In genomic region chr7:88344956-88345832, GRCh38 we compare ENCODE assay signal across 9 cellular contexts. TPM values are rescaled to one million over a fixed set of nuclear protein-coding genes. Genes with fewer than 3 reads are reported as not detected.
DNase-seq lines count a peak whose midpoint lies in the region; ATAC-seq, FAIRE-seq and TF ChIP-seq lines count a peak whose summit lies in the region.
"Had no signal": no experiment of that assay in that cellular context is flagged by ENCODE, and none has a peak within 500 bp of the region (broad histone marks: within the 10 kb centered on the region; RNA-seq: fewer than 3 reads in every experiment).

No MANE protein-coding gene starts in this region.

- H3K4me1 ChIP-seq in GM12878 (ENCODE audit: control insufficient read depth, insufficient read depth, low read length) = no peaks in the 10 kb centered on the region
- no peaks in the 10 kb centered on the region for H3K4me1 ChIP-seq in transverse colon

- CTCF ChIA-PET in GM12878 (lab: Yijun Ruan, JAX) = interaction anchor here (0.7 to 5.0 kb wide), 13 partner anchors 9 to 490 kb away, joined by 3 to 48 read pairs (median 4); no protein-coding TSS in a partner anchor

- H4K20me1 ChIP-seq in GM12878 (ENCODE audit: control insufficient read depth, insufficient read depth) = no peaks in the 10 kb centered on the region

- TF ChIP-seq EP300 in GM12878 (IDR thresholded peaks at IDR 0.05; ENCODE audit: borderline replicate concordance in 1 of 2, control insufficient read depth in 1 of 2, low read depth in 2 of 2, low read length in 2 of 2) = no peak
- no peak for TF ChIP-seq EP300 in transverse colon (IDR thresholded peaks at IDR 0.05; ENCODE audit: low read depth)

- in situ Hi-C loops in GM12878 (cut with MboI) = no loop called here
- in situ Hi-C loops in transverse colon (cut with MboI; ENCODE audit: low pct_ligation_motif_present in 1 of 4, low pct_unique_long_range_greater_than_20kb in 1 of 4, low sequenced_read_pairs in 3 of 4) = no loop called here

- H3K27ac ChIP-seq in GM12878 (ENCODE audit: control insufficient read depth, insufficient read depth) = no peak overlapping the region
- H3K27ac ChIP-seq in transverse colon = no peak overlapping the region

- H3K27me3 ChIP-seq in GM12878 (replicated peaks in 1 of 2; ENCODE audit: control insufficient read depth in 2 of 2, insufficient read depth in 2 of 2, low read length in 1 of 2) (no peaks in the 10 kb centered on the region), transverse colon (no peaks in the 10 kb centered on the region)

- H3K9ac ChIP-seq in GM12878 (ENCODE audit: control insufficient read depth, insufficient read depth, low read length) = no peak overlapping the region

- H3K9me3 ChIP-seq in GM12878 (replicated peaks; ENCODE audit: control insufficient read depth, insufficient read depth, low read length) (no peaks in the 10 kb centered on the region), transverse colon (no peaks in the 10 kb centered on the region)

- H3K4me3 ChIP-seq in AG10803 (ENCODE audit: low read length) (no peak overlapping the region), GM12878 (no peak overlapping the region), transverse colon (no peak overlapping the region)

- intact Hi-C loops in GM12878 (cut with micrococcal nuclease; ENCODE audit: unreplicated experiment) (no loop called here), transverse colon (cut with DNase I; ENCODE audit: low total_unique reads) (no loop called here)

- TF ChIP-seq RAD21 in GM12878 (IDR thresholded peaks at IDR 0.05; ENCODE audit: insufficient read depth, low read depth, low read length) = peak; percentile 67

- FAIRE-seq in GM19239 (lab: Jason Lieb, UNC) (peak; percentile 57), GM12878 (lab: Jason Lieb, UNC) (no peak)
- FAIRE-seq: colon had no signal

- POLR2A ChIA-PET in GM12878 (lab: Charles Lee) = no interaction called here

- peak; percentile 64 for ATAC-seq in GM12878
- ATAC-seq in GM19023 (IDR thresholded peaks at IDR 0.05; ENCODE audit: unreplicated experiment) = no peak

- 35% methylated on average over 15 of the region's 15 CpGs for WGBS in GM12878 (ENCODE audit: insufficient coverage, insufficient replicate concordance, low lambda C conversion rate, missing lambda C conversion rate)
- 28 to 47% methylated on average over 7 to 15 of the region's 15 CpGs for WGBS in transverse colon (ENCODE audit: low coverage in 1 of 2), 2 donors

- no peak for TF ChIP-seq POLR2A in GM12878 (IDR thresholded peaks at IDR 0.05; ENCODE audit: low read depth, low read length)
- TF ChIP-seq POLR2A in transverse colon (IDR thresholded peaks at IDR 0.05) = no peak

- SMC1A ChIA-PET in GM12878 (lab: Charles Lee; ENCODE audit: uncharacterized antibody, unreplicated experiment) = interaction anchor here (0.8 to 2.8 kb wide), 19 partner anchors 12 to 490 kb away, joined by 3 to 23 read pairs (median 4); no protein-coding TSS in a partner anchor

- BruUV-seq in GM12878 (replicated peaks; lab: Mats Ljungman, UMichigan) = no TSS peak

- DNase-seq in AG10803 (ENCODE audit: low read depth) (peak; percentile 1), GM19239 (ENCODE audit: insufficient read length, low spot score) (no peak), NCI-H1105 (lab: John Stamatoyannopoulos, UW) (peak; percentile 36), GM12878 (ENCODE audit: low read depth, low spot score) (no peak), kidney glomerular epithelial cell (lab: John Stamatoyannopoulos, UW) (peak; percentile 31), transverse colon (peak; percentile 25), dedifferentiated amniotic fluid mesenchymal stem cell (ENCODE audit: extremely low spot score) (no peak)

- H3K36me3 ChIP-seq in GM12878 (ENCODE audit: control insufficient read depth in 2 of 2, insufficient read depth in 2 of 2, low read length in 1 of 2) (no peaks in the 10 kb centered on the region), transverse colon (no peaks in the 10 kb centered on the region)

- H2AFZ ChIP-seq in GM12878 (ENCODE audit: control insufficient read depth, low read depth, low read length) = no peak overlapping the region

- RAD21 ChIA-PET in GM12878 (lab: Charles Lee; ENCODE audit: unreplicated experiment) = interaction anchor here (1.2 to 4.0 kb wide), 5 partner anchors 12 to 489 kb away, joined by 3 to 29 read pairs (median 8); no protein-coding TSS in a partner anchor

- H3K79me2 ChIP-seq in GM12878 (ENCODE audit: control insufficient read depth, insufficient read depth, low read length) = no peaks in the 10 kb centered on the region

- TF ChIP-seq CTCF in AG10803 (conservative IDR thresholded peaks at IDR 0.05; ENCODE audit: low read length) (peak; percentile 39), GM12878 (IDR thresholded peaks at IDR 0.05 in 2 of 3, conservative IDR thresholded peaks at IDR 0.05 in 1 of 3; ENCODE audit: control insufficient read depth in 2 of 3, extremely low read depth in 1 of 3, insufficient read depth in 1 of 3, low read depth in 3 of 3, low read length in 3 of 3) (peak; percentile 27 to 55 (median 32); a peak in 5 of 6 replicates), transverse colon (IDR thresholded peaks at IDR 0.05) (peak; percentile 22 to 45 (median 33))

- no peak overlapping the region for H3K4me2 ChIP-seq in GM12878 (ENCODE audit: control insufficient read depth, insufficient read depth)

TF ChIP-seq in GM12878, 131 proteins besides CTCF, POLR2A, EP300 and RAD21 (continues in another document):
- no peak for TF ChIP-seq ZNF592 (IDR thresholded peaks at IDR 0.05)

RNA-seq across cellular contexts. Expression of gene STEAP4, which starts 38.5 kb away (rescaled TPM):
- 0.08 TPM in 1 of 2 replicates, not detected in the other for total RNA-seq in GM12878 (2013; cell fraction: nucleolus; rRNA removed)
- not detected in 2 replicates for total RNA-seq in GM12878 (2014; rRNA removed)
- not detected in 2 replicates for total RNA-seq in GM12878 (2014; rRNA removed; fragmentation: Illumina TruSeq; extraction: Trizol)
- 0.05 and 0.13 TPM in 2 replicates for total RNA-seq in GM12878 (2021)
- 0.03 TPM for polyA plus RNA-seq in GM12878 (2011; ENCODE audit: low read depth)
- not detected in 2 replicates for polyA plus RNA-seq in GM12878 (2011; rRNA removed)
- not detected in 2 replicates for polyA plus RNA-seq in GM12878 (2011; cell fraction: cytosol; rRNA removed)
- polyA plus RNA-seq in GM12878 (2011; cell fraction: nucleus; rRNA removed) = not detected in 2 replicates
- not detected in 2 replicates for polyA plus RNA-seq in GM12878 (2012)
- not detected in 2 replicates for polyA plus RNA-seq in GM12878 (2014; fragmentation: Illumina TruSeq; extraction: Trizol)
- not detected for polyA plus RNA-seq in GM12878 (2014; fragmentation: Nextera tagmentation; extraction: Ambion mirVana)
- polyA plus RNA-seq in GM12878 (2014; rRNA removed) = not detected in 2 replicates
- polyA plus RNA-seq in GM12878 (2016; fragmentation: Nextera tagmentation; extraction: Ambion mirVana) = not detected
- polyA minus RNA-seq in GM12878 (2011; rRNA and poly(A)+ RNA removed) = not detected in 2 replicates
- not detected in 2 replicates for polyA minus RNA-seq in GM12878 (2011; cell fraction: cytosol; rRNA and poly(A)+ RNA removed)
- under 0.01 TPM in 1 of 2 replicates, not detected in the other for polyA minus RNA-seq in GM12878 (2011; cell fraction: nucleus; rRNA and poly(A)+ RNA removed)
- 1 to 10 TPM; 1.1 to 7.6 (median 3.2) TPM for total RNA-seq in transverse colon

Comparison
In these comparisons a context has a peak if more than half of its experiments do, and no peak if none do; other contexts are left out.
1. DNase-seq: peak in AG10803 (single experiment), NCI-H1105 (single experiment), kidney glomerular epithelial cell (single experiment) and transverse colon (single experiment); none in GM19239 (single experiment), GM12878 (single experiment) and dedifferentiated amniotic fluid mesenchymal stem cell (single experiment).
2. Peak in every context shown above with its lines, with median percentiles within 50 percentile points of each other: CTCF ChIP-seq.